10 cellular contexts compared by ENCODE assay signal in genomic region chr9:136007906-136008692, GRCh38. TPM values are rescaled to one million over a fixed set of nuclear protein-coding genes. Genes with fewer than 3 reads are reported as not detected.
DNase-seq lines count a peak whose midpoint lies in the region; ATAC-seq and TF ChIP-seq lines count a peak whose summit lies in the region.
"Had no signal": no experiment of that assay in that cellular context is flagged by ENCODE, and none has a peak within 500 bp of the region (broad histone marks: within the 10 kb centered on the region; RNA-seq: fewer than 3 reads in every experiment).

No MANE protein-coding gene starts in this region.

- POLR2A ChIA-PET in OCI-LY7 (lab: Charles Lee), result no interaction called here

- no peak overlapping the region for H2AFZ ChIP-seq in OCI-LY7 (ENCODE audit: low read length)

- H3K9ac ChIP-seq in SK-N-MC (ENCODE audit: insufficient read length) (no peak overlapping the region), rectal smooth muscle tissue (ENCODE audit: low read length) (no peak overlapping the region)

- no peaks in the 10 kb centered on the region for H3K9me3 ChIP-seq in SK-N-MC (ENCODE audit: low read depth, low read length)
- no peaks in the 10 kb centered on the region for H3K9me3 ChIP-seq in mucosa of descending colon
- H3K9me3 ChIP-seq in OCI-LY7 (ENCODE audit: low read length), result no peaks in the 10 kb centered on the region

- H3K4me2 ChIP-seq in OCI-LY7 (ENCODE audit: low read length), result no peak overlapping the region

- no peaks in the 10 kb centered on the region for H4K20me1 ChIP-seq in OCI-LY7 (ENCODE audit: insufficient read depth, low read length)

- H3K79me2 ChIP-seq in OCI-LY7 (ENCODE audit: insufficient read depth, low read depth, low read length), result no peaks in the 10 kb centered on the region

- no peaks in the 10 kb centered on the region for H3K27me3 ChIP-seq in rectal smooth muscle tissue (ENCODE audit: control insufficient read depth, insufficient read depth, low read length)

- H3K9me2 ChIP-seq in OCI-LY7 (ENCODE audit: insufficient read depth, low read length), result no peaks in the 10 kb centered on the region

- H3K4me3 ChIP-seq in SK-N-MC (no peak overlapping the region), foreskin fibroblast (ENCODE audit: low read depth in 1 of 2, low read length in 2 of 2) (no peak overlapping the region), rectal smooth muscle tissue (ENCODE audit: low read length) (no peak overlapping the region), mucosa of descending colon (no peak overlapping the region), OCI-LY7 (ENCODE audit: low read depth, low read length, poor library complexity, severe bottlenecking) (no peak overlapping the region)

- ATAC-seq in HG03432 (IDR thresholded peaks at IDR 0.05; ENCODE audit: unreplicated experiment) (no peak), mucosa of descending colon (no peak), GM21360 (IDR thresholded peaks at IDR 0.05; ENCODE audit: unreplicated experiment) (no peak)
- ATAC-seq: activated naive CD4-positive, alpha-beta T cell treated with anti-CD3 and anti-CD28 coated beads, Interleukin-2, amount 50 U/mL, for 72 hours had no signal

- H3K4me1 ChIP-seq in rectal smooth muscle tissue (ENCODE audit: control insufficient read depth, insufficient read depth, low read length), result peaks cover 27% of the 10 kb centered on the region
- H3K4me1 ChIP-seq in mucosa of descending colon (ENCODE audit: low read depth), result peaks cover 3% of the 10 kb centered on the region
- peaks cover 81% of the 10 kb centered on the region for H3K4me1 ChIP-seq in OCI-LY7 (ENCODE audit: insufficient read depth, low read length, poor library complexity, severe bottlenecking)

- H3K27ac ChIP-seq in SK-N-MC (peak overlapping the region; percentile 26; the same call in 1 of the 2 replicates), rectal smooth muscle tissue (ENCODE audit: low read depth, low read length) (peak overlapping the region; percentile 73), OCI-LY7 (ENCODE audit: low read depth, low read length, poor library complexity, severe bottlenecking) (no peak overlapping the region)

- no TSS peak for BruUV-seq in OCI-LY7 (replicated peaks; lab: Mats Ljungman, UMichigan)

- H3K36me3 ChIP-seq in SK-N-MC (ENCODE audit: insufficient read depth, low read length), result peaks cover 28% of the 10 kb centered on the region; the same call in 1 of the 2 replicates
- H3K36me3 ChIP-seq in rectal smooth muscle tissue (ENCODE audit: control insufficient read depth, insufficient read depth, low read length), result no peaks in the 10 kb centered on the region
- H3K36me3 ChIP-seq in mucosa of descending colon (ENCODE audit: low read depth), result no peaks in the 10 kb centered on the region
- no peaks in the 10 kb centered on the region for H3K36me3 ChIP-seq in OCI-LY7 (ENCODE audit: insufficient read depth, low read length)

- intact Hi-C loops in mucosa of descending colon (cut with DNase I, micrococcal nuclease), result no loop called here
- intact Hi-C loops in OCI-LY7 (cut with micrococcal nuclease; ENCODE audit: unreplicated experiment), result no loop called here

- CTCF ChIA-PET in OCI-LY7 (lab: Charles Lee; ENCODE audit: unreplicated experiment), result interaction anchor here (0.6 kb wide), 1 partner anchor 43 kb away, joined by 6 read pairs; no protein-coding TSS in a partner anchor

- DNase-seq in ELR (ENCODE audit: low read depth) (peak; percentile 93), SK-N-MC (ENCODE audit: low read depth, low spot score) (no peak), foreskin fibroblast (peak; percentile 57 to 71), mucosa of descending colon (no peak), OCI-LY7 (ENCODE audit: low spot score) (no peak)
- DNase-seq: MM.1S had no signal

- TF ChIP-seq CTCF in foreskin fibroblast (IDR thresholded peaks at IDR 0.05; ENCODE audit: low read depth, low read length) (no peak), mucosa of descending colon (IDR thresholded peaks at IDR 0.05) (no peak), OCI-LY7 (conservative IDR thresholded peaks at IDR 0.05; ENCODE audit: low read length) (no peak)

RNA-seq across cellular contexts. Expression of gene UBAC1, which starts 46.9 kb away (rescaled TPM):
- 10 to 100 TPM; 55.5 to 70.4 (median 64.0) TPM for total RNA-seq in mucosa of descending colon
- total RNA-seq in OCI-LY7 (2014; rRNA removed; shearing (Covaris generic)), result 59.2 and 75.7 TPM in 2 replicates
- total RNA-seq in OCI-LY7 (2022), result 42.3 and 42.4 TPM in 2 replicates

Comparison
In these comparisons a context has a peak if more than half of its experiments do, and no peak if none do; other contexts are left out.
1. DNase-seq: peak in ELR (single experiment) and foreskin fibroblast (2 of 2); none in SK-N-MC (single experiment), mucosa of descending colon (0 of 3) and OCI-LY7 (single experiment).